Comparison of ENCODE assay signal across 7 cellular contexts in the genomic region with DNA sequence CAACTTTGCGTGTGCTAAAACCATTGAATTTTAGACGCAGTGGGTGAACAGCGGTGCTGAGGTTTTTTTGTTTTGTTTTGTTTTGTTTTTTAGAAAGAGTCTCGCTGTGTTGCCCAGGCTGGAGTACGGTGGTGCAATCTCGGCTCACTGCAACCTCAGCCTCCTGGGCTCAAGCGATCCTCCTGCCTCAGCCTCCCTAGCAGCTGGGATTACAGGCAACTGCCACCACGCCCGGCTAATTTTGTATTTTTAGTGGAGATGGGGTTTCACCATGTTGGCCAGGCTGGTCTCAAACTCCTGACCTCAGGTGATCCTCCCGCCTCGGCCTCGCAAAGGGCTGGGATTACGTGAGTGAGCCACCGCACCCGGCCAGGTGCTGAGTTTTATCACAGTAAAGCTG. TPM values are rescaled to one million over a fixed set of nuclear protein-coding genes. Genes with fewer than 3 reads are reported as not detected.
DNase-seq lines count a peak whose midpoint lies in the region; TF ChIP-seq lines count a peak whose summit lies in the region.
"Not testable (repeated sequence)": the region's sequence is repeated elsewhere in the genome, so short reads cannot be mapped to it uniquely, and the experiment has no call there.

No MANE protein-coding gene starts in this region.

- H3K9me2 ChIP-seq in DOHH2 (replicated peaks; ENCODE audit: control insufficient read depth, low read length) = not testable (repeated sequence)

- TF ChIP-seq CTCF in DOHH2 (IDR thresholded peaks at IDR 0.05; ENCODE audit: low read depth, low read length, poor library complexity, severe bottlenecking); KMS-11 (conservative IDR thresholded peaks at IDR 0.05; ENCODE audit: low read depth, low read length); Peyer's patch (IDR thresholded peaks at IDR 0.05); colonic mucosa (IDR thresholded peaks at IDR 0.05); left ventricle myocardium inferior (IDR thresholded peaks at IDR 0.05; ENCODE audit: borderline replicate concordance): not testable (repeated sequence)

- H3K27ac ChIP-seq in DOHH2 (ENCODE audit: low read depth, low read length) = not testable (repeated sequence)
- peak overlapping the region; percentile 53; the same call in 1 of the 2 replicates for H3K27ac ChIP-seq in KMS-11
- H3K27ac ChIP-seq in Peyer's patch = peak overlapping the region in 3 of 4 donors; percentile 45 to 97 (median 76)
- peak overlapping the region; percentile 47 for H3K27ac ChIP-seq in colonic mucosa
- peak overlapping the region; percentile 99 for H3K27ac ChIP-seq in left ventricle myocardium inferior (replicated peaks)
- peak overlapping the region; percentile 100 for H3K27ac ChIP-seq in substantia nigra (ENCODE audit: low read depth, low read length, poor library complexity, severe bottlenecking)

- H4K20me1 ChIP-seq in DOHH2 (ENCODE audit: control insufficient read depth, insufficient read depth, low read depth, low read length); KMS-11 (ENCODE audit: insufficient read depth): not testable (repeated sequence)

- H3K27me3 ChIP-seq in DOHH2 (ENCODE audit: control insufficient read depth, low read length); KMS-11 (ENCODE audit: insufficient read depth, low read depth); Peyer's patch; colonic mucosa; left ventricle myocardium inferior (ENCODE audit: low read depth); mucosa of stomach (ENCODE audit: control insufficient read depth, insufficient read depth, low read length): not testable (repeated sequence)

- peak overlapping the region; percentile 28; the same call in 1 of the 2 replicates for H3K4me2 ChIP-seq in DOHH2 (ENCODE audit: low read length)
- H3K4me2 ChIP-seq in KMS-11 = peak overlapping the region; percentile 70

- H3K36me3 ChIP-seq in DOHH2 (ENCODE audit: control insufficient read depth, low read length) (peaks cover 21% of the 10 kb centered on the region), Peyer's patch (peaks cover 0 to 16% (median 0%) of the 10 kb centered on the region in 3 donors), colonic mucosa (peaks cover 10% of the 10 kb centered on the region), left ventricle myocardium inferior (peaks cover 11% of the 10 kb centered on the region)
- H3K36me3 ChIP-seq in KMS-11 (ENCODE audit: insufficient read depth); mucosa of stomach (ENCODE audit: control insufficient read depth, insufficient read depth, low read length): not testable (repeated sequence)

- not testable (repeated sequence) for H3K79me2 ChIP-seq in DOHH2 (ENCODE audit: control insufficient read depth, low read length); KMS-11 (ENCODE audit: insufficient read depth, low read depth)

- H3F3A ChIP-seq in DOHH2 (ENCODE audit: control insufficient read depth, insufficient read depth) = peaks cover 26% of the 10 kb centered on the region

- H2AFZ ChIP-seq in KMS-11 (ENCODE audit: low read depth) = peak overlapping the region; percentile 66; the same call in 1 of the 2 replicates

- not testable (repeated sequence) for H3K9me3 ChIP-seq in DOHH2 (ENCODE audit: control insufficient read depth, insufficient read depth, low read length); Peyer's patch; colonic mucosa; mucosa of stomach (ENCODE audit: control insufficient read depth, low read length)
- peaks cover 10% of the 10 kb centered on the region for H3K9me3 ChIP-seq in left ventricle myocardium inferior (replicated peaks)

- TF ChIP-seq POLR2A in Peyer's patch (IDR thresholded peaks at IDR 0.05) = not testable (repeated sequence)

- DNase-seq in Peyer's patch; colonic mucosa; left ventricle myocardium inferior; substantia nigra (lab: John Stamatoyannopoulos, UW): not testable (repeated sequence)

- intact Hi-C loops in colonic mucosa (cut with DNase I); left ventricle myocardium inferior (cut with micrococcal nuclease): not testable (repeated sequence)

- not testable (repeated sequence) for H3K4me3 ChIP-seq in DOHH2 (ENCODE audit: low read length); KMS-11 (IDR thresholded peaks at IDR 0.05; ENCODE audit: insufficient read depth, low read depth, low read length); colonic mucosa; left ventricle myocardium inferior; mucosa of stomach (ENCODE audit: low read length)
- peak overlapping the region in 2 of 4 donors; percentile 13 to 24 for H3K4me3 ChIP-seq in Peyer's patch

- peaks cover 44% of the 10 kb centered on the region for H3K4me1 ChIP-seq in DOHH2 (ENCODE audit: control insufficient read depth, low read length)
- H3K4me1 ChIP-seq in KMS-11 (ENCODE audit: low read depth, poor library complexity, severe bottlenecking) = peaks cover 36% of the 10 kb centered on the region
- peaks cover 5 to 33% (median 18%) of the 10 kb centered on the region in 4 donors for H3K4me1 ChIP-seq in Peyer's patch
- not testable (repeated sequence) for H3K4me1 ChIP-seq in colonic mucosa
- peaks cover 34% of the 10 kb centered on the region for H3K4me1 ChIP-seq in left ventricle myocardium inferior
- H3K4me1 ChIP-seq in mucosa of stomach (ENCODE audit: control insufficient read depth, insufficient read depth, low read length) = peaks cover 42% of the 10 kb centered on the region

- peak overlapping the region; percentile 60; the same call in 1 of the 2 replicates for H3K9ac ChIP-seq in KMS-11
- not testable (repeated sequence) for H3K9ac ChIP-seq in colonic mucosa (ENCODE audit: low read depth in 2 of 2, low read length in 2 of 2)
- peak overlapping the region; percentile 28 for H3K9ac ChIP-seq in mucosa of stomach (ENCODE audit: low read length)

RNA-seq across cellular contexts. Expression of gene MKNK2, which starts 16.8 kb away (rescaled TPM):
- total RNA-seq in Peyer's patch (100 to 1,000 TPM; 119 to 253 (median 192) TPM), colonic mucosa (100 to 1,000 TPM; 358 to 589 TPM), left ventricle myocardium inferior (200 TPM)

RNA-seq across cellular contexts. Expression of gene BTBD2, which starts 18.7 kb away (rescaled TPM):
- total RNA-seq in Peyer's patch = 100 to 1,000 TPM in 1 of 4 donors, 10 to 100 TPM in 3; 57.8 to 114 (median 76.0) TPM
- total RNA-seq in colonic mucosa = 10 to 100 TPM; 74.5 to 81.5 TPM
- total RNA-seq in left ventricle myocardium inferior = 53.4 TPM
